ENCODE assay signal across 1 cellular context in the genomic region with DNA sequence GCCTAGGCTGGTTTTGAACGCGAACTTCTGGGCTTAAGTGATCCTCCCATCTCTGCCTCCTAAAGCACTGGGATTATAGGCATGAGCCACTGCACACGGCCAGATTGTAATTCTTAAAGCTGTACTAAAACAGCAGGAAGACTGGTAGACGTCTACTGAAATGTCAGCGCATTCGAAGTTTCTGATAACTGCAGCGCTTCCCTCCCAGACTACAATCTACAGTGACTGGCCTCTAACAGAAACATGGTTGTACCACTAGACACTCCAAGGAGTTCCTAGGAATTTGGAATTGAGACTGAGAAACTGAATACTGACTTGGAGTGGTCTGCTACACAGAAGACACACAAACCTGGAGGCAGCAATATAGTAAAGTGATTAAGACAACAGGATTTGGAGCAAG.
TF ChIP-seq lines count a peak whose summit lies in the region.

No MANE protein-coding gene starts in this region.

TF ChIP-seq in endothelial cell of umbilical vein, 7 proteins besides CTCF, POLR2A, EP300 and RAD21:
- TF ChIP-seq GATA2 (IDR thresholded peaks at IDR 0.05; ENCODE audit: insufficient read depth, insufficient read length, low read depth, low read length) = no peak
- no peak for TF ChIP-seq FOS (IDR thresholded peaks at IDR 0.05; ENCODE audit: borderline replicate concordance, insufficient read depth, low read length)
- no peak for TF ChIP-seq POLR2AphosphoS5 (IDR thresholded peaks at IDR 0.05; ENCODE audit: insufficient read depth, low read depth, low read length)
- no peak for TF ChIP-seq JUN (IDR thresholded peaks at IDR 0.05; ENCODE audit: borderline replicate concordance, insufficient read depth, insufficient read length, low read depth)
- TF ChIP-seq MYC (IDR thresholded peaks at IDR 0.05; ENCODE audit: low read depth, low read length) = no peak
- no peak for TF ChIP-seq EZH2 (IDR thresholded peaks at IDR 0.05; ENCODE audit: borderline replicate concordance, low read depth, low read length, severe bottlenecking)
- TF ChIP-seq, protein P1, sequence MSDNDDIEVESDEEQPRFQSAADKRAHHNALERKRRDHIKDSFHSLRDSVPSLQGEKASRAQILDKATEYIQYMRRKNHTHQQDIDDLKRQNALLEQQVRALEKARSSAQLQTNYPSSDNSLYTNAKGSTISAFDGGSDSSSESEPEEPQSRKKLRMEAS (IDR thresholded peaks at IDR 0.05; ENCODE audit: insufficient read depth, insufficient read length) = no peak
TF ChIP-seq in endothelial cell of umbilical vein: peak in this region for 0.
